ENCODE assay signal across 20 cellular contexts in genomic region chr6:149346075-149346474, GRCh38.
"Had no signal": no experiment of that assay in that cellular context is flagged by ENCODE, and none has a peak within 500 bp of the region (broad histone marks: within the 10 kb centered on the region; RNA-seq: fewer than 3 reads in every experiment).

No MANE protein-coding gene starts in this region.

- H3K27ac ChIP-seq: epithelial cell of prostate, foreskin keratinocyte, hepatocyte, ovary, SJSA1, thoracic aorta had no signal

- H3K36me3 ChIP-seq: ovary, thoracic aorta had no signal

- DNase-seq: activated CD4-positive, alpha-beta T cell treated with anti-CD3 and anti-CD28 coated beads, Interleukin-2, amount 50 U/mL, for 1 hour; activated gamma-delta T cell; activated T-cell treated with anti-CD3 and anti-CD28 coated beads for 4 hours; anterior cingulate cortex; caudate nucleus; endodermal cell; foreskin keratinocyte; mesenchymal stem cell; mucosa of descending colon; natural killer cell; ovary; stimulated activated CD4-positive, alpha-beta T cell treated with anti-CD3 and anti-CD28 coated beads, Interleukin-4, amount 100 ng/mL, for 1 hour; T1000 had no signal

- H3K4me1 ChIP-seq: SJSA1 had no signal

- H3K27me3 Mint-ChIP-seq: brain had no signal

- H3K27me3 ChIP-seq: foreskin keratinocyte, hepatocyte, ovary, SJSA1 had no signal

- H3K27ac Mint-ChIP-seq: endodermal cell, natural killer cell had no signal

- H3K36me3 Mint-ChIP-seq: natural killer cell had no signal

- H3K4me3 Mint-ChIP-seq: brain, endodermal cell, natural killer cell had no signal

- H3K9me3 ChIP-seq: mucosa of descending colon, ovary, SJSA1, thoracic aorta had no signal

- H3K9me3 Mint-ChIP-seq: endodermal cell, natural killer cell had no signal

- H3K4me3 ChIP-seq: hepatocyte, mucosa of descending colon, ovary, SJSA1, smooth muscle cell, thoracic aorta had no signal

- ATAC-seq: foreskin keratinocyte, mucosa of descending colon, natural killer cell, sciatic nerve had no signal
